8 cellular contexts compared by ENCODE assay signal in the genomic region with DNA sequence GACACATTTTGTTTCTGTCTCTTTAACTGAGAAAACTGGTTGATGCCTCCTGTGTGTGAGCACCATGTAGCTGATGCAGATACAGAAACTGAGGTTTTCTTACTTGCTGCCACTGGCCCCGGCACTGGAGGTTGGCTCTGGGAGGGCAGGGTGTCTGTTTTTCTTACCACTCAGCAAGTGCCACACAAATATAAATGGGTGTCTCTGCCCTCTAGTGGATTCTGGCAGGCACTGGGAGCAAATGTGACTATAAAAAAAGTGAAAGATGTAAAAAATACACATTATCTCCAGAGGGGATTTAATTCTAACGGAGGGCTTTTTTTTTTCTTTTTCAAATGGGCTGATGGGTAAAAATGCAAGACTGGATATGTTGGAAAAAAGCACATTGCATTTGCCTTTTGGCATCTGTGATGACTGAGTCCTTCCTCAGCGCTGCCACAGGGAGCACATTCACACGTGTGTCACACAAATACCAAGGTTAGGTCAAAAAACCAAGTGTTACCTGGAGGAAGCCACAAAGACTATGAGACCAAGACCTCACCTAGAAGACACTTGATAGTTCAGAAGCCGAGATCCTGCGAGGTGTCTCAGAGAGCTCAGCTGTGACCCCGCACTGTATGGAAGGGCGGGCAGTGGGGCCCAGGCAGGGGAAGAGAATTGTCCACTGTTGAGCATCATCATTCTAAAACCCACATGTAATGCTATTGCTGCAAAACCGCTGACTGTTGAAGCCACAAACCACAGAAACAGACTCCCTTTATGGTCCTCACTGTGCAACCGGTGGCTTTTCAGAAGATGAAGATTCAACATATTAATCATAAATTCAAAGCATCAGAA. TPM values are rescaled to one million over a fixed set of nuclear protein-coding genes. Genes with fewer than 3 reads are reported as not detected.
DNase-seq lines count a peak whose midpoint lies in the region; ATAC-seq and TF ChIP-seq lines count a peak whose summit lies in the region.

No MANE protein-coding gene starts in this region.

- H3K9me3 Mint-ChIP-seq in activated naive CD4-positive, alpha-beta T cell treated with anti-CD3 and anti-CD28 coated beads, Interleukin-2, amount 10 ng/mL, durations not matched to agents 7 days and 5 days = no peaks in the 10 kb centered on the region

- CTCF ChIA-PET in activated naive CD4-positive, alpha-beta T cell treated with anti-CD3 and anti-CD28 coated beads, Interleukin-2, amount 10 ng/mL, durations not matched to agents 7 days and 5 days (lab: Charles Lee) = interaction anchor here (0.6 kb wide), 1 partner anchor 9 kb away, joined by 3 read pairs; no protein-coding TSS in a partner anchor

- peak; percentile 74 for TF ChIP-seq RAD21 in Ishikawa (IDR thresholded peaks at IDR 0.05; ENCODE audit: low read depth)

- intact Hi-C loops in left ventricle myocardium superior (cut with micrococcal nuclease) (no loop called here), spleen (cut with DNase I; ENCODE audit: low total_unique reads) (no loop called here)

- no peak for TF ChIP-seq EP300 in Ishikawa (IDR thresholded peaks at IDR 0.05; ENCODE audit: borderline replicate concordance)

- TF ChIP-seq POLR2A in spleen (IDR thresholded peaks at IDR 0.05) = no peak

- peaks cover 35% of the 10 kb centered on the region for H3K4me1 Mint-ChIP-seq in activated naive CD4-positive, alpha-beta T cell treated with anti-CD3 and anti-CD28 coated beads, Interleukin-2, amount 10 ng/mL, durations not matched to agents 7 days and 5 days

- H3K27ac ChIP-seq in spleen = peak overlapping the region in 1 of 8 donors; percentile 41

- H3K4me3 Mint-ChIP-seq in activated naive CD4-positive, alpha-beta T cell treated with anti-CD3 and anti-CD28 coated beads, Interleukin-2, amount 10 ng/mL, durations not matched to agents 7 days and 5 days = peak overlapping the region; percentile 12

- H3K36me3 ChIP-seq in GM06990 (ENCODE audit: control insufficient read depth, insufficient read depth, low read length) (peaks cover 1% of the 10 kb centered on the region; the same call in 1 of the 2 replicates), spleen (peaks cover 0 to 32% (median 0%) of the 10 kb centered on the region in 6 donors)

- H3K27ac Mint-ChIP-seq in activated naive CD4-positive, alpha-beta T cell treated with anti-CD3 and anti-CD28 coated beads, Interleukin-2, amount 10 ng/mL, durations not matched to agents 7 days and 5 days = peak overlapping the region; percentile 17

- WGBS in spleen, 5 donors = 17 to 42% (median 31%) methylated on average over 9 to 10 of the region's 10 CpGs

- no peaks in the 10 kb centered on the region for H3K27me3 ChIP-seq in GM06990 (replicated peaks; ENCODE audit: control insufficient read depth, insufficient read depth, low read length)
- no peaks in the 10 kb centered on the region for H3K27me3 ChIP-seq in spleen (replicated peaks in 1 of 7)

- H3K36me3 Mint-ChIP-seq in activated naive CD4-positive, alpha-beta T cell treated with anti-CD3 and anti-CD28 coated beads, Interleukin-2, amount 10 ng/mL, durations not matched to agents 7 days and 5 days = peaks cover 19% of the 10 kb centered on the region

- TF ChIP-seq CTCF in GM06990 (IDR thresholded peaks at IDR 0.05; ENCODE audit: insufficient read depth, low read length, poor library complexity, severe bottlenecking) (peak; percentile 64), spleen (IDR thresholded peaks at IDR 0.05 in 8 of 11, conservative IDR thresholded peaks at IDR 0.05 in 3 of 11) (peak in 10 of 11 experiments; percentile 15 to 72 (median 55))

- peaks cover 6 to 44% (median 18%) of the 10 kb centered on the region in 6 donors for H3K4me1 ChIP-seq in spleen

- H3K27me3 Mint-ChIP-seq in activated naive CD4-positive, alpha-beta T cell treated with anti-CD3 and anti-CD28 coated beads, Interleukin-2, amount 10 ng/mL, durations not matched to agents 7 days and 5 days = peaks cover 17% of the 10 kb centered on the region

- no peak overlapping the region for H3K4me3 ChIP-seq in GM06990 (replicated peaks; ENCODE audit: low read depth, low read length)
- no peak overlapping the region for H3K4me3 ChIP-seq in spleen

- H3K9me3 ChIP-seq in spleen = no peaks in the 10 kb centered on the region

- DNase-seq in GM06990 (ENCODE audit: extremely low read depth, insufficient read length) = peak; percentile 53
- peak; percentile 19 to 64 for DNase-seq in SHP77 (lab: John Stamatoyannopoulos, UW)
- peak; percentile 74 for DNase-seq in activated naive CD4-positive, alpha-beta T cell treated with anti-CD3 and anti-CD28 coated beads, Interleukin-2, amount 10 ng/mL, durations not matched to agents 7 days and 5 days
- DNase-seq in left ventricle myocardium superior = no peak
- DNase-seq in spleen = peak; percentile 74
- DNase-seq in NCI-H187 (lab: John Stamatoyannopoulos, UW) = no peak

- ATAC-seq in GM21737 (IDR thresholded peaks at IDR 0.05; ENCODE audit: unreplicated experiment) (peak; percentile 93), left ventricle myocardium superior (peak; percentile 75)

TF ChIP-seq in Ishikawa, 13 proteins besides CTCF, POLR2A, EP300 and RAD21:
- TF ChIP-seq YY1 (IDR thresholded peaks at IDR 0.05; ENCODE audit: low read depth) = no peak

RNA-seq across cellular contexts. Expression of a gene that starts 18.9 kb away (rescaled TPM):
- total RNA-seq in left ventricle myocardium superior (3.3 TPM), spleen (10 to 100 TPM in 6 of 7 donors, 1 to 10 TPM in 1; 10.0 to 23.1 (median 12.3) TPM)
- 10 to 100 TPM in 1 of 3 donors, 1 to 10 TPM in 2; 7.2 to 11.7 (median 9.9) TPM for polyA plus RNA-seq in spleen

Comparison
In these comparisons a context has a peak if more than half of its experiments do, and no peak if none do; other contexts are left out.
1. DNase-seq: peak in GM06990 (single experiment), SHP77 (2 of 2), activated naive CD4-positive, alpha-beta T cell treated with anti-CD3 and anti-CD28 coated beads, Interleukin-2, amount 10 ng/mL, durations not matched to agents 7 days and 5 days (single experiment) and spleen (single experiment); none in left ventricle myocardium superior (single experiment) and NCI-H187 (0 of 2).